In genomic region chrX:103417370-103417769, GRCh38 we compare ENCODE assay signal across 23 cellular contexts.
"Had no signal": no experiment of that assay in that cellular context is flagged by ENCODE, and none has a peak within 500 bp of the region (broad histone marks: within the 10 kb centered on the region; RNA-seq: fewer than 3 reads in every experiment).

No MANE protein-coding gene starts in this region.

- H3K4me3 Mint-ChIP-seq: naive B cell; nephron; stimulated activated naive B cell treated with anti-CD40 and anti-IgM and Interleukin-4, amounts not matched to agents 10 μg/mL and 1 μg/mL and 100 μg/mL, for 72 hours; stimulated activated naive CD8-positive, alpha-beta T cell treated with anti-CD3 and anti-CD28 coated beads, Interleukin-15, amount 100 ng/mL, for 72 hours; type B pancreatic cell had no signal

- H3K36me3 Mint-ChIP-seq: naive B cell; stimulated activated naive B cell treated with anti-CD40 and anti-IgM and Interleukin-4, amounts not matched to agents 10 μg/mL and 1 μg/mL and 100 μg/mL, for 72 hours; type B pancreatic cell had no signal

- H3K36me3 ChIP-seq: colonic mucosa, pancreas, right lobe of liver had no signal

- H3K4me1 Mint-ChIP-seq: naive B cell; nephron; stimulated activated naive B cell treated with anti-CD40 and anti-IgM and Interleukin-4, amounts not matched to agents 10 μg/mL and 1 μg/mL and 100 μg/mL, for 72 hours had no signal

- FAIRE-seq: endothelial cell of umbilical vein, keratinocyte, pancreas, urothelium cell line had no signal

- H3K4me1 ChIP-seq: colonic mucosa, foreskin keratinocyte, pancreas, right lobe of liver had no signal

- DNase-seq: colonic mucosa; dermis blood vessel endothelial cell; erythroblast; foreskin keratinocyte; left ventricle myocardium superior; mesenchymal stem cell; naive B cell; occipital lobe; pancreas; retina; right lobe of liver; stimulated activated CD4-positive, alpha-beta T cell treated with anti-CD3 and anti-CD28 coated beads, Interleukin-2, amount 100 ng/mL, for 24 hours; stimulated activated CD4-positive, alpha-beta T cell treated with anti-CD3 and anti-CD28 coated beads, Interleukin-4, amount 100 ng/mL, for 4 hours; stimulated activated naive B cell treated with anti-CD40 and anti-IgM and Interleukin-4, amounts not matched to agents 10 μg/mL and 1 μg/mL and 100 μg/mL, for 72 hours; stimulated activated naive CD8-positive, alpha-beta T cell treated with anti-CD3 and anti-CD28 coated beads, Interleukin-15, amount 100 ng/mL, for 72 hours; substantia nigra had no signal

- H3K27me3 ChIP-seq: colonic mucosa, foreskin keratinocyte, right lobe of liver had no signal

- H3K4me3 ChIP-seq: colonic mucosa, lung, pancreas, right lobe of liver had no signal

- H3K9me3 Mint-ChIP-seq: nephron; stimulated activated naive B cell treated with anti-CD40 and anti-IgM and Interleukin-4, amounts not matched to agents 10 μg/mL and 1 μg/mL and 100 μg/mL, for 72 hours; stimulated activated naive CD8-positive, alpha-beta T cell treated with anti-CD3 and anti-CD28 coated beads, Interleukin-15, amount 100 ng/mL, for 72 hours; type B pancreatic cell had no signal

- H3K27ac ChIP-seq: colonic mucosa, foreskin keratinocyte, pancreas, right lobe of liver had no signal

- H3K9me3 ChIP-seq: colonic mucosa, pancreas, right lobe of liver had no signal

- H3K27me3 Mint-ChIP-seq: naive B cell; progenitor cell of endocrine pancreas; stimulated activated naive CD8-positive, alpha-beta T cell treated with anti-CD3 and anti-CD28 coated beads, Interleukin-15, amount 100 ng/mL, for 72 hours; type B pancreatic cell had no signal

- H3K27ac Mint-ChIP-seq: nephron; progenitor cell of endocrine pancreas; stimulated activated naive B cell treated with anti-CD40 and anti-IgM and Interleukin-4, amounts not matched to agents 10 μg/mL and 1 μg/mL and 100 μg/mL, for 72 hours; stimulated activated naive CD8-positive, alpha-beta T cell treated with anti-CD3 and anti-CD28 coated beads, Interleukin-15, amount 100 ng/mL, for 72 hours; type B pancreatic cell had no signal
